Comparison of ENCODE assay signal across 19 cellular contexts in genomic region chr3:196971094-196971698, GRCh38. TPM values are rescaled to one million over a fixed set of nuclear protein-coding genes. Genes with fewer than 3 reads are reported as not detected.
A peak's percentile ranks its signal among the peaks of the same experiment; 100 is the strongest.
DNase-seq lines count a peak whose midpoint lies in the region; ATAC-seq, FAIRE-seq and TF ChIP-seq lines count a peak whose summit lies in the region.
"Had no signal": no experiment of that assay in that cellular context is flagged by ENCODE, and none has a peak within 500 bp of the region (broad histone marks: within the 10 kb centered on the region; RNA-seq: fewer than 3 reads in every experiment).

No MANE protein-coding gene starts in this region.

- TF ChIP-seq CTCF in natural killer cell (IDR thresholded peaks at IDR 0.05) (no peak), OCI-LY7 (conservative IDR thresholded peaks at IDR 0.05; ENCODE audit: low read length) (no peak), bronchial epithelial cell (IDR thresholded peaks at IDR 0.05; ENCODE audit: insufficient read depth, low read length, severe bottlenecking) (no peak), type B pancreatic cell (conservative IDR thresholded peaks at IDR 0.05) (no peak), D721Med (IDR thresholded peaks at IDR 0.05; ENCODE audit: insufficient read depth, missing control alignments) (no peak)

- WGBS in right cardiac atrium = 83% methylated on average over 7 of the region's 7 CpGs

- no peaks in the 10 kb centered on the region for H3K9me2 ChIP-seq in OCI-LY7 (ENCODE audit: insufficient read depth, low read length)

- H3K4me3 Mint-ChIP-seq in natural killer cell treated with Interleukin-12 subunit alpha and Interleukin-12 subunit beta and Interleukin-15 and Interleukin-18, amount 100 ng/mL, for 72 hours = peak overlapping the region; percentile 63
- no peak overlapping the region for H3K4me3 Mint-ChIP-seq in natural killer cell
- peak overlapping the region; percentile 84 for H3K4me3 Mint-ChIP-seq in type B pancreatic cell

- no peaks in the 10 kb centered on the region for H4K20me1 ChIP-seq in OCI-LY7 (ENCODE audit: insufficient read depth, low read length)

- peaks cover 8% of the 10 kb centered on the region for H3K4me1 ChIP-seq in OCI-LY7 (ENCODE audit: insufficient read depth, low read length, poor library complexity, severe bottlenecking)
- H3K4me1 ChIP-seq in right cardiac atrium (ENCODE audit: control insufficient read depth, insufficient read depth, low read length) = no peaks in the 10 kb centered on the region

- peaks cover 0 to 5% of the 10 kb centered on the region in 2 donors for H3K27me3 Mint-ChIP-seq in natural killer cell treated with Interleukin-12 subunit alpha and Interleukin-12 subunit beta and Interleukin-15 and Interleukin-18, amount 100 ng/mL, for 72 hours
- H3K27me3 Mint-ChIP-seq in natural killer cell (ENCODE audit: low read depth in 2 of 2) = no peaks in the 10 kb centered on the region
- H3K27me3 Mint-ChIP-seq in type B pancreatic cell = peaks cover 42% of the 10 kb centered on the region

- no TSS peak for BruUV-seq in OCI-LY7 (replicated peaks; lab: Mats Ljungman, UMichigan)

- FAIRE-seq in bronchial epithelial cell (lab: Jason Lieb, UNC) = no peak
- FAIRE-seq in D721Med (lab: Jason Lieb, UNC) = no peak
- FAIRE-seq: G401.6 had no signal

- CTCF ChIA-PET in OCI-LY7 (lab: Charles Lee; ENCODE audit: unreplicated experiment) = no interaction called here

- no peak overlapping the region for H3K4me2 ChIP-seq in OCI-LY7 (ENCODE audit: low read length)

- ATAC-seq in natural killer cell treated with Interleukin-12 subunit alpha and Interleukin-12 subunit beta and Interleukin-15 and Interleukin-18, amount 100 ng/mL, for 72 hours = no peak
- ATAC-seq in natural killer cell (no peak), right cardiac atrium (no peak)
- ATAC-seq: activated T-cell treated with anti-CD3 and anti-CD28 coated beads, Interleukin-2, amount 50 U/mL, for 72 hours; left lung; stimulated activated naive CD8-positive, alpha-beta T cell treated with anti-CD3 and anti-CD28 coated beads, Interleukin-15, amount 100 ng/mL, for 72 hours had no signal

- no peaks in the 10 kb centered on the region for H3K9me3 Mint-ChIP-seq in natural killer cell treated with Interleukin-12 subunit alpha and Interleukin-12 subunit beta and Interleukin-15 and Interleukin-18, amount 100 ng/mL, for 72 hours
- H3K9me3 Mint-ChIP-seq in natural killer cell (no peaks in the 10 kb centered on the region), type B pancreatic cell (no peaks in the 10 kb centered on the region)
- H3K9me3 Mint-ChIP-seq: activated T-cell treated with anti-CD3 and anti-CD28 coated beads, Interleukin-2, amount 50 U/mL, for 72 hours; stimulated activated naive CD8-positive, alpha-beta T cell treated with anti-CD3 and anti-CD28 coated beads, Interleukin-15, amount 100 ng/mL, for 72 hours had no signal

- H3K27ac Mint-ChIP-seq in natural killer cell treated with Interleukin-12 subunit alpha and Interleukin-12 subunit beta and Interleukin-15 and Interleukin-18, amount 100 ng/mL, for 72 hours = peak overlapping the region in 1 of 2 donors; percentile 42
- H3K27ac Mint-ChIP-seq in natural killer cell = no peak overlapping the region
- H3K27ac Mint-ChIP-seq in type B pancreatic cell = peak overlapping the region; percentile 50
- H3K27ac Mint-ChIP-seq: nephron progenitor cell had no signal

- intact Hi-C loops in natural killer cell (cut with micrococcal nuclease) = no loop called here
- intact Hi-C loops in OCI-LY7 (cut with micrococcal nuclease; ENCODE audit: unreplicated experiment) = no loop called here
- intact Hi-C loops in right cardiac atrium (cut with DNase I) = no loop called here

- no peak overlapping the region for H2AFZ ChIP-seq in OCI-LY7 (ENCODE audit: low read length)

- H3K27ac ChIP-seq in OCI-LY7 (ENCODE audit: low read depth, low read length, poor library complexity, severe bottlenecking) (no peak overlapping the region), right cardiac atrium (ENCODE audit: low read length) (no peak overlapping the region), caudate nucleus (ENCODE audit: low read depth, low read length) (no peak overlapping the region)
- H3K27ac ChIP-seq: left lung had no signal

- POLR2A ChIA-PET in OCI-LY7 (lab: Charles Lee) = no interaction called here

- H3K9me3 ChIP-seq in OCI-LY7 (ENCODE audit: low read length) (no peaks in the 10 kb centered on the region), right cardiac atrium (ENCODE audit: control insufficient read depth, low read length) (no peaks in the 10 kb centered on the region)
- H3K9me3 ChIP-seq: left lung had no signal

- peaks cover 6 to 12% of the 10 kb centered on the region in 2 donors for H3K4me1 Mint-ChIP-seq in natural killer cell treated with Interleukin-12 subunit alpha and Interleukin-12 subunit beta and Interleukin-15 and Interleukin-18, amount 100 ng/mL, for 72 hours (ENCODE audit: low read depth in 2 of 2)
- H3K4me1 Mint-ChIP-seq in natural killer cell (peaks cover 5 to 22% of the 10 kb centered on the region in 2 donors), type B pancreatic cell (ENCODE audit: unreplicated experiment) (no peaks in the 10 kb centered on the region)

- H3K27me3 ChIP-seq in bronchial epithelial cell (ENCODE audit: control insufficient read depth, insufficient read depth, low read length) = no peaks in the 10 kb centered on the region
- H3K27me3 ChIP-seq in right cardiac atrium (ENCODE audit: control insufficient read depth, insufficient read depth) = no peaks in the 10 kb centered on the region
- H3K27me3 ChIP-seq: left lung had no signal

- H3K36me3 Mint-ChIP-seq in natural killer cell treated with Interleukin-12 subunit alpha and Interleukin-12 subunit beta and Interleukin-15 and Interleukin-18, amount 100 ng/mL, for 72 hours = no peaks in the 10 kb centered on the region
- no peaks in the 10 kb centered on the region for H3K36me3 Mint-ChIP-seq in natural killer cell
- no peaks in the 10 kb centered on the region for H3K36me3 Mint-ChIP-seq in type B pancreatic cell

- no peaks in the 10 kb centered on the region for H3K36me3 ChIP-seq in OCI-LY7 (ENCODE audit: insufficient read depth, low read length)
- no peaks in the 10 kb centered on the region for H3K36me3 ChIP-seq in bronchial epithelial cell (ENCODE audit: control insufficient read depth, insufficient read depth, low read length)
- H3K36me3 ChIP-seq: left lung had no signal

- no peaks in the 10 kb centered on the region for H3K79me2 ChIP-seq in OCI-LY7 (ENCODE audit: insufficient read depth, low read depth, low read length)

- H3K4me3 ChIP-seq in OCI-LY7 (ENCODE audit: low read depth, low read length, poor library complexity, severe bottlenecking) = no peak overlapping the region
- H3K4me3 ChIP-seq in bronchial epithelial cell (ENCODE audit: low read depth, low read length) = no peak overlapping the region
- H3K4me3 ChIP-seq in right cardiac atrium (ENCODE audit: low read length) = no peak overlapping the region
- H3K4me3 ChIP-seq: left lung had no signal

- no peak for DNase-seq in natural killer cell treated with Interleukin-12 subunit alpha and Interleukin-12 subunit beta and Interleukin-15 and Interleukin-18, amount 100 ng/mL, for 72 hours (ENCODE audit: low spot score)
- no peak for DNase-seq in natural killer cell
- peak; percentile 11 for DNase-seq in OCI-LY7 (ENCODE audit: low spot score)
- peak; percentile 25 for DNase-seq in bronchial epithelial cell (ENCODE audit: low read depth)
- DNase-seq in type B pancreatic cell (ENCODE audit: extremely low spot score, unreplicated experiment) = no peak
- DNase-seq in right cardiac atrium = no peak
- DNase-seq in caudate nucleus (lab: John Stamatoyannopoulos, UW) = no peak
- DNase-seq in D721Med (ENCODE audit: insufficient read length, low spot score) = no peak
- DNase-seq: activated CD4-positive, CD25-positive, alpha-beta regulatory T cell treated with anti-CD3 and anti-CD28 coated beads, Interleukin-2, amount 50 U/mL, for 72 hours; activated T-cell treated with anti-CD3 and anti-CD28 coated beads, Interleukin-2, amount 50 U/mL, for 72 hours; aorta; C1 segment of cervical spinal cord; hypothalamus; Kasumi-1; left lung; NCI-H2029 treated with DMSO at 0.1 percent for 48 hours; nephron progenitor cell; stimulated activated naive CD8-positive, alpha-beta T cell treated with anti-CD3 and anti-CD28 coated beads, Interleukin-15, amount 100 ng/mL, for 72 hours had no signal

RNA-seq across cellular contexts. Expression of gene PIGZ, which starts 2.6 kb away (rescaled TPM):
- 1 to 10 TPM; 1.4 to 1.5 TPM for total RNA-seq in natural killer cell treated with Interleukin-12 subunit alpha and Interleukin-12 subunit beta and Interleukin-15 and Interleukin-18, amount 100 ng/mL, for 72 hours
- total RNA-seq in natural killer cell (1 to 10 TPM; 2.2 to 2.3 (median 2.2) TPM), OCI-LY7 (2022) (0.42 TPM in 1 of 2 replicates, not detected in the other), bronchial epithelial cell (1.6 and 1.7 TPM in 2 replicates), type B pancreatic cell (ENCODE audit: low replicate concordance) (1.6 and 2.0 TPM in 2 replicates), right cardiac atrium (1 to 10 TPM; 3.4 to 5.2 (median 4.3) TPM)
- not detected in 2 replicates for total RNA-seq in OCI-LY7 (2014; rRNA removed; shearing (Covaris generic))
- 3.6 TPM for polyA plus RNA-seq in right cardiac atrium

RNA-seq across cellular contexts. Expression of gene NCBP2, which starts 28.9 kb away (rescaled TPM):
- total RNA-seq in natural killer cell treated with Interleukin-12 subunit alpha and Interleukin-12 subunit beta and Interleukin-15 and Interleukin-18, amount 100 ng/mL, for 72 hours = 10 to 100 TPM; 78.1 to 82.8 TPM
- total RNA-seq in natural killer cell (10 to 100 TPM; 32.3 to 44.1 (median 37.5) TPM), OCI-LY7 (2022) (70.4 and 73.6 TPM in 2 replicates), bronchial epithelial cell (78.7 and 94.0 TPM in 2 replicates), type B pancreatic cell (ENCODE audit: low replicate concordance) (61.1 and 81.2 TPM in 2 replicates), right cardiac atrium (10 to 100 TPM; 35.5 to 43.4 (median 37.0) TPM)
- total RNA-seq in OCI-LY7 (2014; rRNA removed; shearing (Covaris generic)) = 46.4 and 66.7 TPM in 2 replicates
- 30.9 TPM for polyA plus RNA-seq in right cardiac atrium

RNA-seq across cellular contexts. Expression of gene MELTF, which starts 58.4 kb away (rescaled TPM):
- 1 to 10 TPM; 2.1 to 3.7 TPM for total RNA-seq in natural killer cell treated with Interleukin-12 subunit alpha and Interleukin-12 subunit beta and Interleukin-15 and Interleukin-18, amount 100 ng/mL, for 72 hours
- 1 to 10 TPM; 2.4 to 4.3 (median 4.0) TPM for total RNA-seq in natural killer cell
- total RNA-seq in OCI-LY7 (2014; rRNA removed; shearing (Covaris generic)) = 7.4 and 9.6 TPM in 2 replicates
- 13.8 and 14.6 TPM in 2 replicates for total RNA-seq in OCI-LY7 (2022)
- total RNA-seq in bronchial epithelial cell = 2.1 and 4.6 TPM in 2 replicates
- 3.0 and 7.6 TPM in 2 replicates for total RNA-seq in type B pancreatic cell (ENCODE audit: low replicate concordance)
- 1 to 10 TPM; 1.2 to 6.5 (median 2.9) TPM for total RNA-seq in right cardiac atrium
- polyA plus RNA-seq in right cardiac atrium = 2.4 TPM

Comparison
In these comparisons a context has a peak if more than half of its experiments do, and no peak if none do; other contexts are left out.
1. DNase-seq: peak in OCI-LY7 (single experiment) and bronchial epithelial cell (single experiment); none in natural killer cell treated with Interleukin-12 subunit alpha and Interleukin-12 subunit beta and Interleukin-15 and Interleukin-18, amount 100 ng/mL, for 72 hours (single experiment), natural killer cell (single experiment), type B pancreatic cell (single experiment), right cardiac atrium (0 of 3), caudate nucleus (0 of 61) and D721Med (single experiment).